ENCODE assay signal across 8 cellular contexts in the genomic region with DNA sequence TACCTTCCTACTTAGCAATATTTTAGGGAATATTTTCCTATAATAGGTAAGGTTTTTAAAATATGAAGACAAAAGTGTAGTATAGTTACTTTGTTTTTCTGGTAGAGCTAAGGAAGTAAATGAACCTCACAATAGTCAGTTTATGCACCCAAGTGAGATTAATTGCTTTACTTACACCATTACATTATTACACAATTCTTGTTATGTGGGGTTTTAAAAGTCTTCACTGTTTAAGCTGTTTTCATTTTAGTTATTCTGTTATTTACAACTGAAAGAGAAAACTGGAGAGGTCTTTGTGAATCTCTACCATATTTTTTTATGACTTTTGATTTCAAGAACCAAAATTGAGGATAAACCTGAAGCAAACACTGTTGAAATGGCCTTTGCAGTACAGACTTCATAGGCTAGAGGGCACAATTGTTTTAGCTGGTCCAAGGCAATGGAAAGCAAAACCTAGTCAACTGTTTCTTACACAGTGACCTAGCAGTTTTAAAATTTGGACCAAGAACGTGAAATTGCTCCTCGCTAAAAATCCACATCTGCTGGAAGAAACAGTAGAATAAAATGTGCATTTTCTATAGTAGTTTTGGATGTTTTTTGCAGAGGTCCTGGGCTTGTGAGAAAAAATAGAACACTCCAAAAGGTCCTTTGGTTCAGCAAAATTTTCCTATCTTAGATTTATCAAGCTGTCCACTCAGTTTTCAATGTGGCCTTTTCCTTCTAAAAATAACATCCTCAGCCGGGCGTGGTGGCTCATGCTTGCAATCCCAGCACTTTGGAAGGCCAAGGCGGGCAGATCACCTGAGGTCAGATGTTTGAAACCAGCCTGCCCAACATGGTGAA.
DNase-seq lines count a peak whose midpoint lies in the region; ATAC-seq and TF ChIP-seq lines count a peak whose summit lies in the region.

No MANE protein-coding gene starts in this region.

- H3K36me3 Mint-ChIP-seq in activated B cell treated with CpG ODN at 0.5 μM for 24 hours (ENCODE audit: low read depth): no peaks in the 10 kb centered on the region
- no peaks in the 10 kb centered on the region for H3K36me3 Mint-ChIP-seq in glutamatergic neuron (ENCODE audit: unreplicated experiment)

- CTCF ChIA-PET in activated B cell treated with CpG ODN at 0.5 μM for 24 hours (lab: Charles Lee): interaction anchor here (0.7 to 1.5 kb wide), 9 partner anchors 13 to 848 kb away, joined by 3 to 5 read pairs (median 3); no protein-coding TSS in a partner anchor

- H3K4me3 Mint-ChIP-seq in activated B cell treated with CpG ODN at 0.5 μM for 24 hours (peak overlapping the region; percentile 29), glutamatergic neuron (ENCODE audit: unreplicated experiment) (no peak overlapping the region)

- ATAC-seq in GM18505 (IDR thresholded peaks at IDR 0.05; ENCODE audit: unreplicated experiment) (peak; percentile 93), HG02840 (IDR thresholded peaks at IDR 0.05; ENCODE audit: low FRiP score, unreplicated experiment) (peak; percentile 84), activated B cell treated with CpG ODN at 0.5 μM for 24 hours (ENCODE audit: low read depth) (peak; percentile 93)

- peak; percentile 64 for DNase-seq in CD1c-positive myeloid dendritic cell (ENCODE audit: extremely low spot score)
- DNase-seq in NCI-H1092 treated with DMSO at 0.1 percent for 48 hours (lab: John Stamatoyannopoulos, UW): peak; percentile 16
- no peak for DNase-seq in activated B cell treated with CpG ODN at 0.5 μM for 24 hours
- DNase-seq in glutamatergic neuron: no peak
- peak; percentile 85 for DNase-seq in pons (ENCODE audit: low spot score)
- DNase-seq in NCI-H146 treated with DMSO at 0.1 percent for 48 hours (lab: John Stamatoyannopoulos, UW; ENCODE audit: unreplicated experiment): no peak

- POLR2A ChIA-PET in activated B cell treated with CpG ODN at 0.5 μM for 24 hours (lab: Charles Lee): interaction anchor here (0.6 to 1.6 kb wide), 3 partner anchors 67 to 713 kb away, joined by 3 to 7 read pairs (median 3); a partner anchor contains a TSS

- TF ChIP-seq CTCF in activated B cell treated with CpG ODN at 0.5 μM for 24 hours (IDR thresholded peaks at IDR 0.05) (no peak), glutamatergic neuron (IDR thresholded peaks at IDR 0.05; ENCODE audit: partially characterized antibody, unreplicated experiment) (peak; percentile 63)

- no peak for TF ChIP-seq POLR2A in GM18505 (IDR thresholded peaks at IDR 0.05; ENCODE audit: borderline replicate concordance, extremely low read depth, insufficient read depth, insufficient read length)

- H3K9me3 Mint-ChIP-seq in activated B cell treated with CpG ODN at 0.5 μM for 24 hours: no peaks in the 10 kb centered on the region
- peaks cover 6% of the 10 kb centered on the region for H3K9me3 Mint-ChIP-seq in glutamatergic neuron (ENCODE audit: unreplicated experiment)

- H3K27me3 Mint-ChIP-seq in activated B cell treated with CpG ODN at 0.5 μM for 24 hours (peaks cover 1% of the 10 kb centered on the region), glutamatergic neuron (ENCODE audit: unreplicated experiment) (no peaks in the 10 kb centered on the region)

- intact Hi-C loops in activated B cell treated with CpG ODN at 0.5 μM for 24 hours (cut with micrococcal nuclease): loop anchor here (1.0 to 10.0 kb wide), 13 partner anchors 38 to 1008 kb away; a partner anchor contains a TSS

- H3K27ac Mint-ChIP-seq in activated B cell treated with CpG ODN at 0.5 μM for 24 hours (no peak overlapping the region), glutamatergic neuron (ENCODE audit: unreplicated experiment) (peak overlapping the region; percentile 22)

- H3K4me1 Mint-ChIP-seq in activated B cell treated with CpG ODN at 0.5 μM for 24 hours (peaks cover 13% of the 10 kb centered on the region), glutamatergic neuron (ENCODE audit: low read depth, unreplicated experiment) (peaks cover 15% of the 10 kb centered on the region)

Comparison
In these comparisons a context has a peak if more than half of its experiments do, and no peak if none do; other contexts are left out.
1. DNase-seq: peak in CD1c-positive myeloid dendritic cell (single experiment), NCI-H1092 treated with DMSO at 0.1 percent for 48 hours (single experiment) and pons (single experiment); none in activated B cell treated with CpG ODN at 0.5 μM for 24 hours (single experiment), glutamatergic neuron (single experiment) and NCI-H146 treated with DMSO at 0.1 percent for 48 hours (single experiment).
2. Peak in every context shown above with its lines, with median percentiles within 50 percentile points of each other: ATAC-seq.